In genomic region chr4:73053076-73053475, GRCh38 we compare ENCODE assay signal across 30 cellular contexts.
"Had no signal": no experiment of that assay in that cellular context is flagged by ENCODE, and none has a peak within 500 bp of the region (broad histone marks: within the 10 kb centered on the region; RNA-seq: fewer than 3 reads in every experiment).

No MANE protein-coding gene starts in this region.

- H3K27me3 ChIP-seq: body of pancreas, colonic mucosa, dorsolateral prefrontal cortex, foreskin keratinocyte, hepatocyte, transverse colon had no signal

- H3K27ac Mint-ChIP-seq: activated B cell treated with CpG ODN at 0.5 μM for 24 hours; activated CD4-positive, alpha-beta T cell treated with anti-CD3 and anti-CD28 coated beads for 36 hours; activated naive CD8-positive, alpha-beta T cell; activated T-cell treated with anti-CD3 and anti-CD28 coated beads, Interleukin-2, amount 50 U/mL, for 24 hours; activated T-helper 17 cell treated with anti-CD3 and anti-CD28 coated beads, Interleukin-2, amount 50 U/mL, for 72 hours; progenitor cell of endocrine pancreas; stimulated activated naive B cell treated with anti-CD40 and anti-IgM and Interleukin-4, amounts not matched to agents 10 μg/mL and 1 μg/mL and 100 μg/mL, for 72 hours; T-helper 1 cell treated with Interleukin-12 subunit alpha and Interleukin-12 subunit beta and Interleukin-4 antibody, amounts not matched to agents 30 μg/mL and 1 μg/mL, for 36 hours had no signal

- H3K4me1 Mint-ChIP-seq: activated B cell treated with CpG ODN at 0.5 μM for 24 hours; activated T-helper 17 cell treated with anti-CD3 and anti-CD28 coated beads, Interleukin-2, amount 50 U/mL, for 72 hours; natural killer cell had no signal

- H3K36me3 ChIP-seq: colonic mucosa had no signal

- ATAC-seq: activated CD4-positive, alpha-beta T cell treated with anti-CD3 and anti-CD28 coated beads for 36 hours; activated T-helper 17 cell treated with anti-CD3 and anti-CD28 coated beads, Interleukin-2, amount 50 U/mL, for 72 hours; body of pancreas; effector memory CD8-positive, alpha-beta T cell; esophagus mucosa; foreskin keratinocyte; left cardiac atrium; natural killer cell; stimulated activated naive B cell treated with anti-CD40 and anti-IgM and Interleukin-4, amounts not matched to agents 10 μg/mL and 1 μg/mL and 100 μg/mL, for 72 hours had no signal

- H3K4me2 ChIP-seq: hepatocyte had no signal

- H3K27me3 Mint-ChIP-seq: activated B cell treated with CpG ODN at 0.5 μM for 24 hours; activated CD4-positive, alpha-beta T cell treated with anti-CD3 and anti-CD28 coated beads for 36 hours; activated naive CD8-positive, alpha-beta T cell; activated T-cell treated with anti-CD3 and anti-CD28 coated beads, Interleukin-2, amount 50 U/mL, for 24 hours; activated T-helper 17 cell treated with anti-CD3 and anti-CD28 coated beads, Interleukin-2, amount 50 U/mL, for 72 hours; effector memory CD8-positive, alpha-beta T cell; progenitor cell of endocrine pancreas; stimulated activated naive B cell treated with anti-CD40 and anti-IgM and Interleukin-4, amounts not matched to agents 10 μg/mL and 1 μg/mL and 100 μg/mL, for 72 hours had no signal

- H3K4me3 ChIP-seq: body of pancreas, colonic mucosa, dorsolateral prefrontal cortex, hepatocyte, transverse colon had no signal

- H2AFZ ChIP-seq: hepatocyte had no signal

- H3K79me2 ChIP-seq: hepatocyte had no signal

- H3K4me3 Mint-ChIP-seq: activated B cell treated with CpG ODN at 0.5 μM for 24 hours; activated CD4-positive, alpha-beta T cell treated with anti-CD3 and anti-CD28 coated beads for 36 hours; activated naive CD8-positive, alpha-beta T cell; activated T-cell treated with anti-CD3 and anti-CD28 coated beads, Interleukin-2, amount 50 U/mL, for 24 hours; activated T-helper 17 cell treated with anti-CD3 and anti-CD28 coated beads, Interleukin-2, amount 50 U/mL, for 72 hours; effector memory CD8-positive, alpha-beta T cell; natural killer cell; stimulated activated naive B cell treated with anti-CD40 and anti-IgM and Interleukin-4, amounts not matched to agents 10 μg/mL and 1 μg/mL and 100 μg/mL, for 72 hours; T-helper 1 cell treated with Interleukin-12 subunit alpha and Interleukin-12 subunit beta and Interleukin-4 antibody, amounts not matched to agents 30 μg/mL and 1 μg/mL, for 36 hours had no signal

- H3K27ac ChIP-seq: body of pancreas, colonic mucosa, dorsolateral prefrontal cortex, foreskin keratinocyte, hepatocyte, transverse colon had no signal

- FAIRE-seq: endothelial cell of umbilical vein, urothelium cell line had no signal

- DNase-seq: activated B cell treated with CpG ODN at 0.5 μM for 24 hours; activated CD4-positive, alpha-beta T cell treated with anti-CD3 and anti-CD28 coated beads for 36 hours; activated CD4-positive, alpha-beta T cell treated with anti-CD3 and anti-CD28 coated beads, Interleukin-2, amount 50 U/mL, for 4 hours; activated CD8-positive, alpha-beta memory T cell treated with anti-CD3 and anti-CD28 coated beads for 24 hours; activated CD8-positive, alpha-beta memory T cell treated with anti-CD3 and anti-CD28 coated beads, Interleukin-2, amount 50 U/mL, for 4 hours; activated T-cell treated with anti-CD3 and anti-CD28 coated beads, Interleukin-2, amount 50 U/mL, for 24 hours; amniotic stem cell; body of pancreas; central memory CD4-positive, alpha-beta T cell; colonic mucosa; dorsolateral prefrontal cortex; effector memory CD8-positive, alpha-beta T cell; foreskin keratinocyte; islet precursor cell; left cardiac atrium; midbrain; natural killer cell; stimulated activated CD4-positive, alpha-beta T cell treated with anti-CD3 and anti-CD28 coated beads, Interleukin-2, amount 100 ng/mL, for 48 hours; stimulated activated CD8-positive, alpha-beta memory T cell treated with anti-CD3 and anti-CD28 coated beads, Interleukin-4, amount 100 ng/mL, for 48 hours; stimulated activated naive B cell treated with anti-CD40 and anti-IgM and Interleukin-4, amounts not matched to agents 10 μg/mL and 1 μg/mL and 100 μg/mL, for 72 hours; T1000; transverse colon had no signal

- H3K9me3 ChIP-seq: body of pancreas, colonic mucosa, transverse colon had no signal

- H3K9me3 Mint-ChIP-seq: activated B cell treated with CpG ODN at 0.5 μM for 24 hours; activated T-cell treated with anti-CD3 and anti-CD28 coated beads, Interleukin-2, amount 50 U/mL, for 24 hours; activated T-helper 17 cell treated with anti-CD3 and anti-CD28 coated beads, Interleukin-2, amount 50 U/mL, for 72 hours; effector memory CD8-positive, alpha-beta T cell; natural killer cell; stimulated activated naive B cell treated with anti-CD40 and anti-IgM and Interleukin-4, amounts not matched to agents 10 μg/mL and 1 μg/mL and 100 μg/mL, for 72 hours; T-helper 1 cell treated with Interleukin-12 subunit alpha and Interleukin-12 subunit beta and Interleukin-4 antibody, amounts not matched to agents 30 μg/mL and 1 μg/mL, for 36 hours had no signal

- H3K4me1 ChIP-seq: body of pancreas, colonic mucosa, foreskin keratinocyte, transverse colon had no signal
